Comparison of ENCODE assay signal across 14 cellular contexts in genomic region chr1:59016390-59016789, GRCh38.
DNase-seq lines count a peak whose midpoint lies in the region; ATAC-seq and TF ChIP-seq lines count a peak whose summit lies in the region.
"Had no signal": no experiment of that assay in that cellular context is flagged by ENCODE, and none has a peak within 500 bp of the region (broad histone marks: within the 10 kb centered on the region; RNA-seq: fewer than 3 reads in every experiment).

No MANE protein-coding gene starts in this region.

- H3K27me3 Mint-ChIP-seq in activated T-helper 1 cell treated with anti-CD3 and anti-CD28 coated beads, Interleukin-12 subunit alpha, Interleukin-12 subunit beta, Interleukin-2, Interleukin-4 antibody, amounts not matched to agents 30 ng/mL and 10 ng/mL and 1 ng/mL, durations not matched to agents 14 hours and 24 hours and 36 hours (ENCODE audit: insufficient read depth) = no peaks in the 10 kb centered on the region
- H3K27me3 Mint-ChIP-seq in mesothelial cell of epicardium (ENCODE audit: low read depth) = no peaks in the 10 kb centered on the region
- H3K27me3 Mint-ChIP-seq: CD8-positive, alpha-beta memory T cell had no signal

- peak overlapping the region; percentile 83 to 93 for H4K8ac ChIP-seq in IMR-90 (ENCODE audit: low read depth in 2 of 2, low read length in 2 of 2)

- no peak for TF ChIP-seq RAD21 in IMR-90 (IDR thresholded peaks at IDR 0.05; ENCODE audit: low read length)

- H2AK5ac ChIP-seq in IMR-90 (ENCODE audit: low read depth, low read length) = peak overlapping the region; percentile 85

- no peaks in the 10 kb centered on the region for H4K20me1 ChIP-seq in IMR-90 (ENCODE audit: insufficient read depth, low read length)

- in situ Hi-C loops in IMR-90 (cut with MboI; ENCODE audit: low sequenced_read_pairs) = no loop called here

- WGBS in IMR-90 (ENCODE audit: extremely low coverage in 2 of 2, insufficient read length in 1 of 2), 2 experiments = no CpG with 5 or more reads among the region's 2 CpGs
- WGBS in heart left ventricle, 4 donors = 93 to 98% (median 95%) methylated on average over 2 of the region's 2 CpGs

- H3K9me3 Mint-ChIP-seq in activated T-helper 1 cell treated with anti-CD3 and anti-CD28 coated beads, Interleukin-12 subunit alpha, Interleukin-12 subunit beta, Interleukin-2, Interleukin-4 antibody, amounts not matched to agents 30 ng/mL and 10 ng/mL and 1 ng/mL, durations not matched to agents 14 hours and 24 hours and 36 hours = peaks cover 3% of the 10 kb centered on the region
- peaks cover 4% of the 10 kb centered on the region for H3K9me3 Mint-ChIP-seq in mesothelial cell of epicardium
- H3K9me3 Mint-ChIP-seq: CD8-positive, alpha-beta memory T cell had no signal

- H3K36me3 Mint-ChIP-seq in activated T-helper 1 cell treated with anti-CD3 and anti-CD28 coated beads, Interleukin-12 subunit alpha, Interleukin-12 subunit beta, Interleukin-2, Interleukin-4 antibody, amounts not matched to agents 30 ng/mL and 10 ng/mL and 1 ng/mL, durations not matched to agents 14 hours and 24 hours and 36 hours (ENCODE audit: low read depth) = peaks cover 4% of the 10 kb centered on the region
- no peaks in the 10 kb centered on the region for H3K36me3 Mint-ChIP-seq in mesothelial cell of epicardium

- peaks cover 28% of the 10 kb centered on the region for H3K9me1 ChIP-seq in IMR-90 (ENCODE audit: insufficient read depth, low read length)

- H4K91ac ChIP-seq in IMR-90 (ENCODE audit: insufficient read depth, low read depth, low read length) = peak overlapping the region; percentile 84

- no peak overlapping the region for H3K4me3 ChIP-seq in GM12865 (ENCODE audit: low read depth, low read length)
- no peak overlapping the region for H3K4me3 ChIP-seq in IMR-90 (ENCODE audit: insufficient read depth, low read depth, low read length)
- H3K4me3 ChIP-seq in heart left ventricle = no peak overlapping the region
- H3K4me3 ChIP-seq: prostate gland had no signal

- H3K18ac ChIP-seq in IMR-90 (ENCODE audit: low read depth, low read length) = peak overlapping the region; percentile 46

- peak overlapping the region; percentile 45; the same call in 1 of the 2 replicates for H3K56ac ChIP-seq in IMR-90 (ENCODE audit: extremely low read depth, insufficient read depth, low read length)

- H3K23ac ChIP-seq in IMR-90 (ENCODE audit: low read depth, low read length) = peak overlapping the region; percentile 55; the same call in 1 of the 2 replicates

- DNase-seq in GM12865 (ENCODE audit: low read depth) (peak; percentile 31), IMR-90 (no peak), mesothelial cell of epicardium (ENCODE audit: low spot score in 2 of 2, unreplicated experiment in 2 of 2) (no peak), GF-D8 (lab: John Stamatoyannopoulos, UW) (no peak), heart left ventricle (no peak)
- DNase-seq in activated T-helper 1 cell treated with anti-CD3 and anti-CD28 coated beads, Interleukin-12 subunit alpha, Interleukin-12 subunit beta, Interleukin-2, Interleukin-4 antibody, amounts not matched to agents 30 ng/mL and 10 ng/mL and 1 ng/mL, durations not matched to agents 14 hours and 24 hours and 36 hours (ENCODE audit: low spot score) = no peak
- no peak for DNase-seq in stimulated activated CD4-positive, alpha-beta T cell treated with anti-CD3 and anti-CD28 coated beads, Interleukin-4, amount 100 ng/mL, for 24 hours
- DNase-seq: activated T-cell treated with anti-CD3 and anti-CD28 coated beads for 4 hours; aorta; CD8-positive, alpha-beta memory T cell; hippocampal formation; NCI-H1436 treated with DMSO at 0.1 percent for 48 hours; stimulated activated CD4-positive, alpha-beta T cell treated with anti-CD3 and anti-CD28 coated beads, Interleukin-4, amount 100 ng/mL, for 4 hours had no signal

- peak overlapping the region; percentile 99 for H2BK15ac ChIP-seq in IMR-90 (ENCODE audit: low read depth, low read length)

- dilution Hi-C loops in IMR-90 (cut with HindIII; ENCODE audit: low sequenced_read_pairs, unreplicated experiment) = no loop called here

- peak overlapping the region; percentile 39 for H2AK9ac ChIP-seq in IMR-90 (replicated peaks; ENCODE audit: low read depth, low read length, poor library complexity)

- peak overlapping the region; percentile 78 for H2BK5ac ChIP-seq in IMR-90 (ENCODE audit: low read depth, low read length, poor library complexity, severe bottlenecking)

- peaks cover 28% of the 10 kb centered on the region for H3K4me1 ChIP-seq in IMR-90 (ENCODE audit: control insufficient read depth, insufficient read depth, low read length)
- H3K4me1 ChIP-seq in heart left ventricle = peaks cover 6 to 73% (median 40%) of the 10 kb centered on the region in 12 donors

- no peak overlapping the region for H3K4me2 ChIP-seq in IMR-90 (ENCODE audit: low read depth, low read length)

- peak overlapping the region; percentile 97 for H2BK120ac ChIP-seq in IMR-90 (ENCODE audit: low read depth, low read length)

- peak overlapping the region; percentile 97 for H2BK20ac ChIP-seq in IMR-90 (ENCODE audit: low read depth, low read length)

- H3K27ac ChIP-seq in IMR-90 (ENCODE audit: insufficient read depth, low read length) (peak overlapping the region; percentile 53), heart left ventricle (no peak overlapping the region)

- H3K4me3 Mint-ChIP-seq in activated T-helper 1 cell treated with anti-CD3 and anti-CD28 coated beads, Interleukin-12 subunit alpha, Interleukin-12 subunit beta, Interleukin-2, Interleukin-4 antibody, amounts not matched to agents 30 ng/mL and 10 ng/mL and 1 ng/mL, durations not matched to agents 14 hours and 24 hours and 36 hours = no peak overlapping the region
- H3K4me3 Mint-ChIP-seq in mesothelial cell of epicardium = no peak overlapping the region
- H3K4me3 Mint-ChIP-seq: CD8-positive, alpha-beta memory T cell had no signal

- H4K5ac ChIP-seq in IMR-90 (ENCODE audit: low read depth, low read length) = peak overlapping the region; percentile 14; the same call in 1 of the 2 replicates

- H3K36me3 ChIP-seq in IMR-90 (ENCODE audit: control insufficient read depth, insufficient read depth, low read length) (no peaks in the 10 kb centered on the region), heart left ventricle (no peaks in the 10 kb centered on the region)
- H3K36me3 ChIP-seq: prostate gland had no signal

- intact Hi-C loops in IMR-90 (cut with micrococcal nuclease) (loop anchor here (10.0 kb wide), 1 partner anchor 128 kb away; no protein-coding TSS in a partner anchor), heart left ventricle (cut with DNase I) (loop anchor here in 5 of 10 donors (5.0 to 10.0 kb wide), 5 partner anchors 41 to 232 kb away; partner anchors contain the start of gene JUN (in 1 of the 5))
- intact Hi-C loops in activated T-helper 1 cell treated with anti-CD3 and anti-CD28 coated beads, Interleukin-12 subunit alpha, Interleukin-12 subunit beta, Interleukin-2, Interleukin-4 antibody, amounts not matched to agents 30 ng/mL and 10 ng/mL and 1 ng/mL, durations not matched to agents 14 hours and 24 hours and 36 hours (cut with micrococcal nuclease) = no loop called here

- peak overlapping the region; percentile 80 for H3K14ac ChIP-seq in IMR-90 (replicated peaks; ENCODE audit: low read depth, low read length)

- peaks cover 88% of the 10 kb centered on the region for H3K4me1 Mint-ChIP-seq in activated T-helper 1 cell treated with anti-CD3 and anti-CD28 coated beads, Interleukin-12 subunit alpha, Interleukin-12 subunit beta, Interleukin-2, Interleukin-4 antibody, amounts not matched to agents 30 ng/mL and 10 ng/mL and 1 ng/mL, durations not matched to agents 14 hours and 24 hours and 36 hours (ENCODE audit: low read depth)
- peaks cover 63% of the 10 kb centered on the region for H3K4me1 Mint-ChIP-seq in mesothelial cell of epicardium

- CTCF ChIA-PET in IMR-90 (lab: Yijun Ruan, JAX) = no interaction called here

- no peak for TF ChIP-seq POLR2A in IMR-90 (IDR thresholded peaks at IDR 0.05; ENCODE audit: low read depth, low read length)
- no peak for TF ChIP-seq POLR2A in heart left ventricle (IDR thresholded peaks at IDR 0.05)

- no peak for ATAC-seq in IMR-90 (ENCODE audit: low read depth)
- no peak for ATAC-seq in heart left ventricle

- peak overlapping the region; percentile 49 for H3K27ac Mint-ChIP-seq in activated T-helper 1 cell treated with anti-CD3 and anti-CD28 coated beads, Interleukin-12 subunit alpha, Interleukin-12 subunit beta, Interleukin-2, Interleukin-4 antibody, amounts not matched to agents 30 ng/mL and 10 ng/mL and 1 ng/mL, durations not matched to agents 14 hours and 24 hours and 36 hours
- peak overlapping the region; percentile 6 for H3K27ac Mint-ChIP-seq in mesothelial cell of epicardium
- H3K27ac Mint-ChIP-seq: CD8-positive, alpha-beta memory T cell had no signal

- H3K9me3 ChIP-seq in IMR-90 (ENCODE audit: control insufficient read depth, insufficient read depth, low read length) (no peaks in the 10 kb centered on the region; the same call in 1 of the 2 replicates), heart left ventricle (peaks cover 0 to 8% (median 0%) of the 10 kb centered on the region in 12 donors)
- H3K9me3 ChIP-seq: prostate gland had no signal

- H3K27me3 ChIP-seq in IMR-90 (ENCODE audit: control insufficient read depth, insufficient read depth, low read length) = no peaks in the 10 kb centered on the region
- H3K27me3 ChIP-seq in heart left ventricle = no peaks in the 10 kb centered on the region

- H3K9ac ChIP-seq in IMR-90 (ENCODE audit: low read depth, low read length) = no peak overlapping the region

- no TSS peak for BruUV-seq in IMR-90 (replicated peaks; lab: Mats Ljungman, UMichigan)

- TF ChIP-seq CTCF in GM12865 (IDR thresholded peaks at IDR 0.05; ENCODE audit: insufficient read depth, low read depth, low read length, missing control alignments) (no peak), IMR-90 (conservative IDR thresholded peaks at IDR 0.05; ENCODE audit: low read depth, low read length) (no peak), mesothelial cell of epicardium (IDR thresholded peaks at IDR 0.05; ENCODE audit: unreplicated experiment) (no peak), heart left ventricle (IDR thresholded peaks at IDR 0.05) (no peak)

- POLR2A ChIA-PET in IMR-90 (lab: Charles Lee; ENCODE audit: unreplicated experiment) = interaction anchor here (0.6 kb wide), 1 partner anchor 145 kb away, joined by 3 read pairs; no protein-coding TSS in a partner anchor

- H3K4ac ChIP-seq in IMR-90 (ENCODE audit: low read depth, low read length) = peak overlapping the region; percentile 96

- peak overlapping the region; percentile 25 for H2AFZ ChIP-seq in IMR-90 (replicated peaks; ENCODE audit: low read length, poor library complexity)

- peaks cover 0 to 9% of the 10 kb centered on the region in 2 experiments; a peak in 1 of 4 replicates for H3K79me1 ChIP-seq in IMR-90 (ENCODE audit: low read depth in 1 of 2, low read length in 2 of 2)

TF ChIP-seq in IMR-90, 13 proteins besides CTCF, POLR2A, EP300 and RAD21 (continues in another document):
- TF ChIP-seq MXI1 (IDR thresholded peaks at IDR 0.05; ENCODE audit: borderline replicate concordance, low read depth, low read length) (no peak), CHD1 (IDR thresholded peaks at IDR 0.05; ENCODE audit: low read depth, low read length) (no peak)
